8 cellular contexts compared by ENCODE assay signal in genomic region chr4:39976141-39976944, GRCh38. TPM values are rescaled to one million over a fixed set of nuclear protein-coding genes. Genes with fewer than 3 reads are reported as not detected.
DNase-seq lines count a peak whose midpoint lies in the region; ATAC-seq, FAIRE-seq and TF ChIP-seq lines count a peak whose summit lies in the region.

No MANE protein-coding gene starts in this region.

- H3K4me1 ChIP-seq in ectodermal cell (ENCODE audit: control insufficient read depth, insufficient read depth, low read length) = peaks cover 9% of the 10 kb centered on the region

- DNase-seq in AG04449 (ENCODE audit: low read depth, low spot score) (no peak), GM19239 (ENCODE audit: insufficient read length, low spot score) (peak; percentile 61), NCI-H748 treated with DMSO at 0.1 percent for 48 hours (lab: John Stamatoyannopoulos, UW) (peak; percentile 33), lower leg skin (ENCODE audit: low spot score in 2 of 2) (peak; percentile 77 to 89)
- peak; percentile 80 for DNase-seq in activated CD8-positive, alpha-beta T cell treated with anti-CD3 and anti-CD28 coated beads for 36 hours
- DNase-seq in stimulated activated CD4-positive, alpha-beta T cell treated with anti-CD3 and anti-CD28 coated beads, Interleukin-4, amount 100 ng/mL, for 24 hours = peak; percentile 76

- H3K4me1 Mint-ChIP-seq in activated CD8-positive, alpha-beta T cell treated with anti-CD3 and anti-CD28 coated beads for 36 hours (ENCODE audit: low read depth) = peaks cover 31% of the 10 kb centered on the region

- H3K36me3 Mint-ChIP-seq in activated CD8-positive, alpha-beta T cell treated with anti-CD3 and anti-CD28 coated beads for 36 hours (ENCODE audit: low read depth) = peaks cover 29% of the 10 kb centered on the region

- no peaks in the 10 kb centered on the region for H3K9me3 ChIP-seq in ectodermal cell (ENCODE audit: control insufficient read depth, low read length)

- H3K4me3 Mint-ChIP-seq in activated CD8-positive, alpha-beta T cell treated with anti-CD3 and anti-CD28 coated beads for 36 hours = peak overlapping the region; percentile 80

- H3K4me3 ChIP-seq in AG04449 (ENCODE audit: low read depth, low read length) (peak overlapping the region; percentile 80), ectodermal cell (ENCODE audit: insufficient read depth, low read depth, low read length) (peak overlapping the region; percentile 66), lower leg skin (ENCODE audit: low read depth, poor library complexity, severe bottlenecking) (peak overlapping the region; percentile 97)

- POLR2A ChIA-PET in AG04449 (lab: Yijun Ruan, JAX) = no interaction called here
- POLR2A ChIA-PET in activated CD8-positive, alpha-beta T cell treated with anti-CD3 and anti-CD28 coated beads for 36 hours (lab: Charles Lee) = interaction anchor here (0.6 to 1.0 kb wide), 3 partner anchors 24 to 341 kb away, joined by 3 read pairs; no protein-coding TSS in a partner anchor

- TF ChIP-seq POLR2A in lower leg skin (IDR thresholded peaks at IDR 0.05) = no peak

- ATAC-seq in HG03571 (IDR thresholded peaks at IDR 0.05; ENCODE audit: unreplicated experiment) = peak; percentile 30
- peak; percentile 25 for ATAC-seq in activated CD8-positive, alpha-beta T cell treated with anti-CD3 and anti-CD28 coated beads for 36 hours

- H3K27ac ChIP-seq in ectodermal cell (ENCODE audit: insufficient read depth, low read depth, low read length, poor library complexity, severe bottlenecking) = no peak overlapping the region

- CTCF ChIA-PET in AG04449 (lab: Yijun Ruan, JAX) = interaction anchor here (0.7 to 4.1 kb wide), 16 partner anchors 11 to 510 kb away, joined by 3 to 30 read pairs (median 4); partner anchors contain the start of gene UBE2K
- CTCF ChIA-PET in activated CD8-positive, alpha-beta T cell treated with anti-CD3 and anti-CD28 coated beads for 36 hours (lab: Charles Lee) = interaction anchor here (0.7 to 2.2 kb wide), 11 partner anchors 10 to 507 kb away, joined by 3 to 9 read pairs (median 4); partner anchors contain the start of gene SMIM14

- FAIRE-seq in GM19239 (lab: Jason Lieb, UNC) = peak; percentile 96

- H3K36me3 ChIP-seq in ectodermal cell (ENCODE audit: control insufficient read depth, insufficient read depth, low read length) = peaks cover 18% of the 10 kb centered on the region

- intact Hi-C loops in activated CD8-positive, alpha-beta T cell treated with anti-CD3 and anti-CD28 coated beads for 36 hours (cut with micrococcal nuclease) = loop anchor here (5.0 to 10.0 kb wide), 3 partner anchors 72 to 512 kb away; partner anchors contain the start of gene UBE2K
- intact Hi-C loops in lower leg skin (cut with DNase I; ENCODE audit: low total_unique reads) = loop anchor here (5.0 kb wide), 1 partner anchor 279 kb away; the partner anchor contains the start of gene UBE2K

- H3K27me3 ChIP-seq in ectodermal cell (ENCODE audit: control insufficient read depth, insufficient read depth, low read length, poor library complexity, severe bottlenecking) = no peaks in the 10 kb centered on the region

- 1% methylated on average over 41 of the region's 41 CpGs for WGBS in ectodermal cell, 2 experiments
- 1 to 2% methylated on average over 30 to 41 of the region's 41 CpGs for WGBS in lower leg skin, 2 donors

- peak overlapping the region; percentile 89 for H3K27ac Mint-ChIP-seq in activated CD8-positive, alpha-beta T cell treated with anti-CD3 and anti-CD28 coated beads for 36 hours

- TF ChIP-seq CTCF in AG04449 (IDR thresholded peaks at IDR 0.05; ENCODE audit: insufficient read depth, low read length, missing control alignments) = peak; percentile 79
- peak; percentile 93 for TF ChIP-seq CTCF in activated CD8-positive, alpha-beta T cell treated with anti-CD3 and anti-CD28 coated beads for 36 hours (IDR thresholded peaks at IDR 0.05)
- peak in 1 of 3 donors; percentile 65 for TF ChIP-seq CTCF in lower leg skin (IDR thresholded peaks at IDR 0.05)

- no peaks in the 10 kb centered on the region for H3K27me3 Mint-ChIP-seq in activated CD8-positive, alpha-beta T cell treated with anti-CD3 and anti-CD28 coated beads for 36 hours

- no peaks in the 10 kb centered on the region for H3K9me3 Mint-ChIP-seq in activated CD8-positive, alpha-beta T cell treated with anti-CD3 and anti-CD28 coated beads for 36 hours

RNA-seq across cellular contexts. Expression of gene PDS5A, which starts 1.4 kb away (rescaled TPM):
- total RNA-seq in activated CD8-positive, alpha-beta T cell treated with anti-CD3 and anti-CD28 coated beads for 36 hours = 100 to 1,000 TPM; 105 to 106 TPM
- polyA plus RNA-seq in ectodermal cell (2013, experiment 1 of 4) = 65.5 TPM
- polyA plus RNA-seq in ectodermal cell (2013, experiment 2 of 4) = 62.2 TPM
- 54.5 TPM for polyA plus RNA-seq in ectodermal cell (2013, experiment 3 of 4)
- polyA plus RNA-seq in ectodermal cell (2013, experiment 4 of 4) = 61.5 TPM
- 10 to 100 TPM; 45.7 to 57.6 (median 53.5) TPM for total RNA-seq in lower leg skin
